ENCODE assay signal across 8 cellular contexts in the genomic region with DNA sequence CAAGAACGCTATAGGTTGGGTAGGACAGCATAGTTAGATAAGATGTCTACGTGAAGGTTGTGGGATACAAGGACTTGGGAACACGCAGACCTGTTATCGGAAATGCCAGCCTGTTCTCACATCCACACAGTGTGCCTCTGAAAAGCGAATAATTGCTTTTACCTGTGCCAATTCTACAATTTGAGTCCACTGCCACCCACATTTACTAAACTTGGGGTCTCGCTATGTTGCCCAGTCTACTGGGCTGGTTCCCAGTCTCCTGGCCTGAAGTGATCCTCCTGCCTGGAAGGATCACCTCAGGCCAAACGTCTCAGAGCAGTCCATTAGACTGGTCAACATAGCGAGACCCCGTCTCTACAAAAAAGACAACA. TPM values are rescaled to one million over a fixed set of nuclear protein-coding genes. Genes with fewer than 3 reads are reported as not detected.
DNase-seq lines count a peak whose midpoint lies in the region; ATAC-seq, FAIRE-seq and TF ChIP-seq lines count a peak whose summit lies in the region.

No MANE protein-coding gene starts in this region.

- TF ChIP-seq POLR2A in K562 (conservative IDR thresholded peaks at IDR 0.05): no peak

- TF ChIP-seq EP300 in K562 (IDR thresholded peaks at IDR 0.05; ENCODE audit: low read length): no peak

- peaks cover 9% of the 10 kb centered on the region for H3K36me3 Mint-ChIP-seq in activated naive CD4-positive, alpha-beta T cell treated with anti-CD3 and anti-CD28 coated beads, Interleukin-2, amount 10 ng/mL, durations not matched to agents 7 days and 5 days

- in situ Hi-C loops in K562 (cut with MboI): no loop called here

- H3K9me3 ChIP-seq in K562 (replicated peaks; ENCODE audit: control insufficient read depth, insufficient read depth, low read depth, low read length): no peaks in the 10 kb centered on the region
- H3K9me3 ChIP-seq in lung (ENCODE audit: control insufficient read depth in 2 of 2, insufficient read depth in 1 of 2, low read length in 1 of 2): no peaks in the 10 kb centered on the region

- peak overlapping the region; percentile 88 for H3K4me3 Mint-ChIP-seq in activated naive CD4-positive, alpha-beta T cell treated with anti-CD3 and anti-CD28 coated beads, Interleukin-2, amount 10 ng/mL, durations not matched to agents 7 days and 5 days

- H3K4me1 ChIP-seq in K562 (replicated peaks in 1 of 2; ENCODE audit: control insufficient read depth in 2 of 2, insufficient read depth in 2 of 2, low read length in 2 of 2) (peaks cover 5 to 12% of the 10 kb centered on the region in 2 experiments; a peak in 4 of 5 replicates), lung (ENCODE audit: control insufficient read depth in 2 of 2, insufficient read depth in 2 of 2, low read length in 2 of 2) (peaks cover 0 to 5% of the 10 kb centered on the region in 2 donors), urinary bladder (ENCODE audit: insufficient read depth) (peaks cover 2% of the 10 kb centered on the region)

- peak overlapping the region; percentile 100; a peak in 3 of 4 replicates for H3K9ac ChIP-seq in K562 (ENCODE audit: insufficient read depth in 1 of 2, low read depth in 2 of 2, low read length in 2 of 2)

- TSS peak; percentile 99 for BruUV-seq in K562 (replicated peaks; lab: Mats Ljungman, UMichigan)

- H3K4me1 Mint-ChIP-seq in activated naive CD4-positive, alpha-beta T cell treated with anti-CD3 and anti-CD28 coated beads, Interleukin-2, amount 10 ng/mL, durations not matched to agents 7 days and 5 days: peaks cover 30% of the 10 kb centered on the region

- no peaks in the 10 kb centered on the region for H3K27me3 ChIP-seq in K562 (ENCODE audit: control insufficient read depth in 2 of 2, insufficient read depth in 2 of 2, low read length in 2 of 2)
- H3K27me3 ChIP-seq in lung (ENCODE audit: control insufficient read depth, insufficient read depth): no peaks in the 10 kb centered on the region

- intact Hi-C loops in K562 (cut with micrococcal nuclease): loop anchor here (2.0 to 5.0 kb wide), 2 partner anchors 65 to 114 kb away; a partner anchor contains a TSS

- no peak for FAIRE-seq in K562 (lab: Jason Lieb, UNC)

- H3K27ac ChIP-seq in K562 (ENCODE audit: extremely low read depth, low read depth, low read length): peak overlapping the region; percentile 100
- H3K27ac ChIP-seq in lung (ENCODE audit: low read depth in 1 of 2, low read length in 1 of 2): peak overlapping the region; percentile 77 to 100
- H3K27ac ChIP-seq in urinary bladder (ENCODE audit: low read depth): peak overlapping the region; percentile 85

- peak overlapping the region; percentile 100 for H3K4me2 ChIP-seq in K562 (ENCODE audit: insufficient read depth, low read length)

- no peak for DNase-seq in activated naive CD4-positive, alpha-beta T cell treated with anti-CD3 and anti-CD28 coated beads, Interleukin-2, amount 10 ng/mL, durations not matched to agents 7 days and 5 days
- DNase-seq in activated naive CD4-positive, alpha-beta T cell treated with Interleukin-2 at 50 U/mL for 16 hours: no peak
- DNase-seq in K562 (ENCODE audit: extremely low read depth in 1 of 4, low spot score in 3 of 4) (no peak), lung (ENCODE audit: low spot score) (no peak), DMS79 treated with DMSO at 0.1 percent for 48 hours (lab: John Stamatoyannopoulos, UW) (no peak), NCI-H524 treated with DMSO at 0.1 percent for 48 hours (lab: John Stamatoyannopoulos, UW) (no peak)

- H4K20me1 ChIP-seq in K562 (replicated peaks; ENCODE audit: control insufficient read depth, insufficient read depth, low read length): no peaks in the 10 kb centered on the region

- no peak for ATAC-seq in K562
- ATAC-seq in lung (ENCODE audit: insufficient read depth, low FRiP score): no peak
- ATAC-seq in HG03108 (IDR thresholded peaks at IDR 0.05; ENCODE audit: unreplicated experiment): no peak

- no peak for TF ChIP-seq RAD21 in K562 (CRISPR knock-in tag; conservative IDR thresholded peaks at IDR 0.05 in 1 of 2, IDR thresholded peaks at IDR 0.05 in 1 of 2)

- no peaks in the 10 kb centered on the region for H3K9me3 Mint-ChIP-seq in activated naive CD4-positive, alpha-beta T cell treated with anti-CD3 and anti-CD28 coated beads, Interleukin-2, amount 10 ng/mL, durations not matched to agents 7 days and 5 days

- no peak for TF ChIP-seq CTCF in K562 (IDR thresholded peaks at IDR 0.05 in 2 of 3, conservative IDR thresholded peaks at IDR 0.05 in 1 of 3; ENCODE audit: insufficient read depth in 2 of 3, low read depth in 1 of 3, low read length in 3 of 3)
- no peak for TF ChIP-seq CTCF in lung (IDR thresholded peaks at IDR 0.05; ENCODE audit: control extremely low read depth, extremely low read depth)

- H3K36me3 ChIP-seq in K562 (ENCODE audit: control insufficient read depth, insufficient read depth, low read length) (peaks cover 15% of the 10 kb centered on the region; the same call in 1 of the 3 replicates), lung (ENCODE audit: control insufficient read depth in 2 of 2, insufficient read depth in 2 of 2, low read length in 2 of 2) (peaks cover 0 to 2% of the 10 kb centered on the region in 2 donors), urinary bladder (ENCODE audit: insufficient read depth) (no peaks in the 10 kb centered on the region)

- peaks cover 48% of the 10 kb centered on the region for H3K79me2 ChIP-seq in K562 (ENCODE audit: control insufficient read depth, insufficient read depth, low read length)

- peak overlapping the region; percentile 96 for H2AFZ ChIP-seq in K562 (ENCODE audit: low read depth, low read length)

- WGBS in K562 (ENCODE audit: insufficient coverage, low coverage, missing lambda C conversion rate): 39% methylated on average over 9 of the region's 9 CpGs
- WGBS in lung, 2 donors: 55 to 59% methylated on average over 9 of the region's 9 CpGs
- 58% methylated on average over 9 of the region's 9 CpGs for WGBS in urinary bladder

- POLR2A ChIA-PET in K562 (lab: Yijun Ruan, JAX): interaction anchor here (0.6 to 1.6 kb wide), 15 partner anchors 8 to 379 kb away, joined by 3 to 9 read pairs (median 5); a partner anchor contains a TSS

- no peaks in the 10 kb centered on the region for H3K9me1 ChIP-seq in K562 (ENCODE audit: control insufficient read depth, insufficient read depth, low read length)

- H3K4me3 ChIP-seq in K562 (peak overlapping the region; percentile 89), lung (peak overlapping the region; percentile 99), urinary bladder (ENCODE audit: low read depth, low read length) (peak overlapping the region; percentile 95)

- peak overlapping the region; percentile 98 for H3K27ac Mint-ChIP-seq in activated naive CD4-positive, alpha-beta T cell treated with anti-CD3 and anti-CD28 coated beads, Interleukin-2, amount 10 ng/mL, durations not matched to agents 7 days and 5 days

- CTCF ChIA-PET in activated naive CD4-positive, alpha-beta T cell treated with anti-CD3 and anti-CD28 coated beads, Interleukin-2, amount 10 ng/mL, durations not matched to agents 7 days and 5 days (lab: Charles Lee): interaction anchor here (1.2 kb wide), 1 partner anchor 69 kb away, joined by 3 read pairs; no protein-coding TSS in a partner anchor
- CTCF ChIA-PET in K562 (lab: Yijun Ruan, JAX; ENCODE audit: low intra/inter-chr PET ratio): no interaction called here

- H3K27me3 Mint-ChIP-seq in activated naive CD4-positive, alpha-beta T cell treated with anti-CD3 and anti-CD28 coated beads, Interleukin-2, amount 10 ng/mL, durations not matched to agents 7 days and 5 days: peaks cover 5% of the 10 kb centered on the region

TF ChIP-seq in K562, 482 proteins besides CTCF, POLR2A, EP300 and RAD21 (continues in another document):
- TF ChIP-seq HDAC1 (IDR thresholded peaks at IDR 0.05) (peak in 1 of 2 experiments; percentile 5; a peak in 2 of 4 replicates), MYNN (IDR thresholded peaks at IDR 0.05) (no peak), MYNN (CRISPR knock-in tag; IDR thresholded peaks at IDR 0.05) (no peak)

RNA-seq across cellular contexts. Expression of a gene that starts 0.8 kb away (rescaled TPM):
- total RNA-seq in K562 (2011; cell fraction: chromatin; rRNA removed; ENCODE audit: low replicate concordance): 29.8 and 87.5 TPM in 2 replicates
- 19.8 and 24.7 TPM in 2 replicates for total RNA-seq in K562 (2011; cell fraction: nucleolus; rRNA removed)
- total RNA-seq in K562 (2011; cell fraction: nucleoplasm; rRNA removed): 21.1 and 25.9 TPM in 2 replicates
- total RNA-seq in K562 (2014; rRNA removed) (20.5 and 31.3 TPM in 2 replicates), K562 (2014; rRNA removed; fragmentation: Illumina TruSeq; extraction: Trizol) (18.4 and 18.6 TPM in 2 replicates), K562 (2015; rRNA removed; fragmentation: Illumina TruSeq; extraction: Trizol) (18.7 and 23.7 TPM in 2 replicates), K562 (2021) (21.3 and 25.7 TPM in 2 replicates), lung (10 to 100 TPM; 27.1 to 50.1 TPM), urinary bladder (36.6 TPM)
- polyA plus RNA-seq in K562 (2011; rRNA removed) (5.0 and 5.1 TPM in 2 replicates), K562 (2014; fragmentation: Illumina TruSeq; extraction: Trizol) (18.5 and 19.9 TPM in 2 replicates), K562 (2014; fragmentation: Nextera tagmentation; extraction: Ambion mirVana) (1 to 10 TPM; 1.1 to 3.9 TPM), K562 (2014; rRNA removed) (20.2 and 20.4 TPM in 2 replicates), lung (10 to 100 TPM in 1 of 2 donors, 1 to 10 TPM in 1; 8.0 to 18.6 TPM), urinary bladder (16.1 TPM)
- polyA plus RNA-seq in K562 (2011; cell fraction: cytosol; rRNA removed): 7.1 and 7.9 TPM in 2 replicates
- polyA plus RNA-seq in K562 (2011; cell fraction: nucleus; rRNA removed): 10.9 and 13.1 TPM in 2 replicates
- polyA plus RNA-seq in K562 (2012): 12.0 and 12.6 TPM in 2 replicates
- 16.0 and 18.3 TPM in 2 replicates for polyA minus RNA-seq in K562 (2011; rRNA and poly(A)+ RNA removed)
- 10.6 and 13.5 TPM in 2 replicates for polyA minus RNA-seq in K562 (2011; cell fraction: cytosol; rRNA and poly(A)+ RNA removed)
- 16.4 and 31.0 TPM in 2 replicates for polyA minus RNA-seq in K562 (2011; cell fraction: nucleus; rRNA and poly(A)+ RNA removed)
